Comparison of ENCODE assay signal across 1 cellular context in the genomic region with DNA sequence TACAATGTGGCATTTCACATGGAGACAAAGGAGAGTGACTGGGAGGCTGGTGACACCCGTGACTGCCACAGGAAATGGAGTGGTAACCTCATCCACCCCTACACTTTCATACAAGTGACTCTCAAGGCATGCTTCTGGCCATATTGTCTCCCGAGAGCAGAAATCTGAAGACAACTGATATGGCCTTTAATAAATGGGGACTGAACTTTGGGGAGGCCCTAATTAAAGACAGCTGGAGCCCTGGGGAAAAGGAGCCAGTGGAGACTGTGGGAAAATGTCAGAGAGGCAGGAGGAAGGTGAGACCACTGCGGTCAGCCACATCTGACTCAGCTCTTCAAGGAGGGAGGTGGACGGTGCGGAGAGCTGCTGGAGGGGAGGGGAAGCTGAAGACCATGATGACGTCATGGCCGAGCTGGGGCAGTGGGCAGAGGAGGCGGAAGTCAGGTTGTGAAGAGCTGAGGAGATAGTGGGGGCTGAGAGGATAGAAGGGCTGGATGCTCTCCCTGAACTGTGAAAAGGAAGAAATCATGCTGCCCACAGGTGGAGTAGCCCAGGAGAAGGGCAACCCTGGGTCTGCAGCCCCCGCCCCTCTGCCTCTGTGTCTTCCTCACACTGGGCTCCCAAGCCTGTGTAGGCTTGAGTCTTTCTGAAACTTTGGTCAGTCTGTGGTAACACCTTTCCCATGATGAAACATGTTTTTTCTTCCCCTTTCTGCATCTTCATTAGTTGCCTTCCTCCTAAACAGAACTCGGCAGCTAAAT.
A peak's percentile ranks its signal among the peaks of the same experiment; 100 is the strongest.
TF ChIP-seq lines count a peak whose summit lies in the region.

No MANE protein-coding gene starts in this region.

TF ChIP-seq in GM12878, 131 proteins besides CTCF, POLR2A, EP300 and RAD21 (continued from another document and continues in another):
- TF ChIP-seq, protein P1, sequence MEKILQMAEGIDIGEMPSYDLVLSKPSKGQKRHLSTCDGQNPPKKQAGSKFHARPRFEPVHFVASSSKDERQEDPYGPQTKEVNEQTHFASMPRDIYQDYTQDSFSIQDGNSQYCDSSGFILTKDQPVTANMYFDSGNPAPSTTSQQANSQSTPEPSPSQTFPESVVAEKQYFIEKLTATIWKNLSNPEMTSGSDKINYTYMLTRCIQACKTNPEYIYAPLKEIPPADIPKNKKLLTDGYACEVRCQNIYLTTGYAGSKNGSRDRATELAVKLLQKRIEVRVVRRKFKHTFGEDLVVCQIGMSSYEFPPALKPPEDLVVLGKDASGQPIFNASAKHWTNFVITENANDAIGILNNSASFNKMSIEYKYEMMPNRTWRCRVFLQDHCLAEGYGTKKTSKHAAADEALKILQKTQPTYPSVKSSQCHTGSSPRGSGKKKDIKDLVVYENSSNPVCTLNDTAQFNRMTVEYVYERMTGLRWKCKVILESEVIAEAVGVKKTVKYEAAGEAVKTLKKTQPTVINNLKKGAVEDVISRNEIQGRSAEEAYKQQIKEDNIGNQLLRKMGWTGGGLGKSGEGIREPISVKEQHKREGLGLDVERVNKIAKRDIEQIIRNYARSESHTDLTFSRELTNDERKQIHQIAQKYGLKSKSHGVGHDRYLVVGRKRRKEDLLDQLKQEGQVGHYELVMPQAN (conservative IDR thresholded peaks at IDR 0.05), result no peak
- peak; percentile 77; the same call in 1 of the 2 replicates for TF ChIP-seq CBFB (IDR thresholded peaks at IDR 0.05; ENCODE audit: low read depth)
- TF ChIP-seq, protein P2, sequence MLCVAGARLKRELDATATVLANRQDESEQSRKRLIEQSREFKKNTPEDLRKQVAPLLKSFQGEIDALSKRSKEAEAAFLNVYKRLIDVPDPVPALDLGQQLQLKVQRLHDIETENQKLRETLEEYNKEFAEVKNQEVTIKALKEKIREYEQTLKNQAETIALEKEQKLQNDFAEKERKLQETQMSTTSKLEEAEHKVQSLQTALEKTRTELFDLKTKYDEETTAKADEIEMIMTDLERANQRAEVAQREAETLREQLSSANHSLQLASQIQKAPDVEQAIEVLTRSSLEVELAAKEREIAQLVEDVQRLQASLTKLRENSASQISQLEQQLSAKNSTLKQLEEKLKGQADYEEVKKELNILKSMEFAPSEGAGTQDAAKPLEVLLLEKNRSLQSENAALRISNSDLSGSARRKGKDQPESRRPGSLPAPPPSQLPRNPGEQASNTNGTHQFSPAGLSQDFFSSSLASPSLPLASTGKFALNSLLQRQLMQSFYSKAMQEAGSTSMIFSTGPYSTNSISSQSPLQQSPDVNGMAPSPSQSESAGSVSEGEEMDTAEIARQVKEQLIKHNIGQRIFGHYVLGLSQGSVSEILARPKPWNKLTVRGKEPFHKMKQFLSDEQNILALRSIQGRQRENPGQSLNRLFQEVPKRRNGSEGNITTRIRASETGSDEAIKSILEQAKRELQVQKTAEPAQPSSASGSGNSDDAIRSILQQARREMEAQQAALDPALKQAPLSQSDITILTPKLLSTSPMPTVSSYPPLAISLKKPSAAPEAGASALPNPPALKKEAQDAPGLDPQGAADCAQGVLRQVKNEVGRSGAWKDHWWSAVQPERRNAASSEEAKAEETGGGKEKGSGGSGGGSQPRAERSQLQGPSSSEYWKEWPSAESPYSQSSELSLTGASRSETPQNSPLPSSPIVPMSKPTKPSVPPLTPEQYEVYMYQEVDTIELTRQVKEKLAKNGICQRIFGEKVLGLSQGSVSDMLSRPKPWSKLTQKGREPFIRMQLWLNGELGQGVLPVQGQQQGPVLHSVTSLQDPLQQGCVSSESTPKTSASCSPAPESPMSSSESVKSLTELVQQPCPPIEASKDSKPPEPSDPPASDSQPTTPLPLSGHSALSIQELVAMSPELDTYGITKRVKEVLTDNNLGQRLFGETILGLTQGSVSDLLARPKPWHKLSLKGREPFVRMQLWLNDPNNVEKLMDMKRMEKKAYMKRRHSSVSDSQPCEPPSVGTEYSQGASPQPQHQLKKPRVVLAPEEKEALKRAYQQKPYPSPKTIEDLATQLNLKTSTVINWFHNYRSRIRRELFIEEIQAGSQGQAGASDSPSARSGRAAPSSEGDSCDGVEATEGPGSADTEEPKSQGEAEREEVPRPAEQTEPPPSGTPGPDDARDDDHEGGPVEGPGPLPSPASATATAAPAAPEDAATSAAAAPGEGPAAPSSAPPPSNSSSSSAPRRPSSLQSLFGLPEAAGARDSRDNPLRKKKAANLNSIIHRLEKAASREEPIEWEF (IDR thresholded peaks at IDR 0.05; ENCODE audit: insufficient replicate concordance, low read depth, low read length), result peak; percentile 89
- TF ChIP-seq, protein P3, sequence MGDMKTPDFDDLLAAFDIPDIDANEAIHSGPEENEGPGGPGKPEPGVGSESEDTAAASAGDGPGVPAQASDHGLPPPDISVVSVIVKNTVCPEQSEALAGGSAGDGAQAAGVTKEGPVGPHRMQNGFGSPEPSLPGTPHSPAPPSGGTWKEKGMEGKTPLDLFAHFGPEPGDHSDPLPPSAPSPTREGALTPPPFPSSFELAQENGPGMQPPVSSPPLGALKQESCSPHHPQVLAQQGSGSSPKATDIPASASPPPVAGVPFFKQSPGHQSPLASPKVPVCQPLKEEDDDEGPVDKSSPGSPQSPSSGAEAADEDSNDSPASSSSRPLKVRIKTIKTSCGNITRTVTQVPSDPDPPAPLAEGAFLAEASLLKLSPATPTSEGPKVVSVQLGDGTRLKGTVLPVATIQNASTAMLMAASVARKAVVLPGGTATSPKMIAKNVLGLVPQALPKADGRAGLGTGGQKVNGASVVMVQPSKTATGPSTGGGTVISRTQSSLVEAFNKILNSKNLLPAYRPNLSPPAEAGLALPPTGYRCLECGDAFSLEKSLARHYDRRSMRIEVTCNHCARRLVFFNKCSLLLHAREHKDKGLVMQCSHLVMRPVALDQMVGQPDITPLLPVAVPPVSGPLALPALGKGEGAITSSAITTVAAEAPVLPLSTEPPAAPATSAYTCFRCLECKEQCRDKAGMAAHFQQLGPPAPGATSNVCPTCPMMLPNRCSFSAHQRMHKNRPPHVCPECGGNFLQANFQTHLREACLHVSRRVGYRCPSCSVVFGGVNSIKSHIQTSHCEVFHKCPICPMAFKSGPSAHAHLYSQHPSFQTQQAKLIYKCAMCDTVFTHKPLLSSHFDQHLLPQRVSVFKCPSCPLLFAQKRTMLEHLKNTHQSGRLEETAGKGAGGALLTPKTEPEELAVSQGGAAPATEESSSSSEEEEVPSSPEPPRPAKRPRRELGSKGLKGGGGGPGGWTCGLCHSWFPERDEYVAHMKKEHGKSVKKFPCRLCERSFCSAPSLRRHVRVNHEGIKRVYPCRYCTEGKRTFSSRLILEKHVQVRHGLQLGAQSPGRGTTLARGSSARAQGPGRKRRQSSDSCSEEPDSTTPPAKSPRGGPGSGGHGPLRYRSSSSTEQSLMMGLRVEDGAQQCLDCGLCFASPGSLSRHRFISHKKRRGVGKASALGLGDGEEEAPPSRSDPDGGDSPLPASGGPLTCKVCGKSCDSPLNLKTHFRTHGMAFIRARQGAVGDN (IDR thresholded peaks at IDR 0.05), result peak; percentile 76
- TF ChIP-seq BACH1 (IDR thresholded peaks at IDR 0.05; ENCODE audit: borderline replicate concordance), result peak; percentile 85; the same call in 1 of the 2 replicates
- no peak for TF ChIP-seq ESRRA (IDR thresholded peaks at IDR 0.05; ENCODE audit: low read length)
- TF ChIP-seq STAT1 (conservative IDR thresholded peaks at IDR 0.05), result no peak
- TF ChIP-seq, protein P4, sequence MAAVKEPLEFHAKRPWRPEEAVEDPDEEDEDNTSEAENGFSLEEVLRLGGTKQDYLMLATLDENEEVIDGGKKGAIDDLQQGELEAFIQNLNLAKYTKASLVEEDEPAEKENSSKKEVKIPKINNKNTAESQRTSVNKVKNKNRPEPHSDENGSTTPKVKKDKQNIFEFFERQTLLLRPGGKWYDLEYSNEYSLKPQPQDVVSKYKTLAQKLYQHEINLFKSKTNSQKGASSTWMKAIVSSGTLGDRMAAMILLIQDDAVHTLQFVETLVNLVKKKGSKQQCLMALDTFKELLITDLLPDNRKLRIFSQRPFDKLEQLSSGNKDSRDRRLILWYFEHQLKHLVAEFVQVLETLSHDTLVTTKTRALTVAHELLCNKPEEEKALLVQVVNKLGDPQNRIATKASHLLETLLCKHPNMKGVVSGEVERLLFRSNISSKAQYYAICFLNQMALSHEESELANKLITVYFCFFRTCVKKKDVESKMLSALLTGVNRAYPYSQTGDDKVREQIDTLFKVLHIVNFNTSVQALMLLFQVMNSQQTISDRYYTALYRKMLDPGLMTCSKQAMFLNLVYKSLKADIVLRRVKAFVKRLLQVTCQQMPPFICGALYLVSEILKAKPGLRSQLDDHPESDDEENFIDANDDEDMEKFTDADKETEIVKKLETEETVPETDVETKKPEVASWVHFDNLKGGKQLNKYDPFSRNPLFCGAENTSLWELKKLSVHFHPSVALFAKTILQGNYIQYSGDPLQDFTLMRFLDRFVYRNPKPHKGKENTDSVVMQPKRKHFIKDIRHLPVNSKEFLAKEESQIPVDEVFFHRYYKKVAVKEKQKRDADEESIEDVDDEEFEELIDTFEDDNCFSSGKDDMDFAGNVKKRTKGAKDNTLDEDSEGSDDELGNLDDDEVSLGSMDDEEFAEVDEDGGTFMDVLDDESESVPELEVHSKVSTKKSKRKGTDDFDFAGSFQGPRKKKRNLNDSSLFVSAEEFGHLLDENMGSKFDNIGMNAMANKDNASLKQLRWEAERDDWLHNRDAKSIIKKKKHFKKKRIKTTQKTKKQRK (IDR thresholded peaks at IDR 0.05; ENCODE audit: low read depth, low read length), result no peak
- TF ChIP-seq SIX5 (IDR thresholded peaks at IDR 0.05; ENCODE audit: low read depth, low read length, severe bottlenecking), result no peak
- TF ChIP-seq, protein P5, sequence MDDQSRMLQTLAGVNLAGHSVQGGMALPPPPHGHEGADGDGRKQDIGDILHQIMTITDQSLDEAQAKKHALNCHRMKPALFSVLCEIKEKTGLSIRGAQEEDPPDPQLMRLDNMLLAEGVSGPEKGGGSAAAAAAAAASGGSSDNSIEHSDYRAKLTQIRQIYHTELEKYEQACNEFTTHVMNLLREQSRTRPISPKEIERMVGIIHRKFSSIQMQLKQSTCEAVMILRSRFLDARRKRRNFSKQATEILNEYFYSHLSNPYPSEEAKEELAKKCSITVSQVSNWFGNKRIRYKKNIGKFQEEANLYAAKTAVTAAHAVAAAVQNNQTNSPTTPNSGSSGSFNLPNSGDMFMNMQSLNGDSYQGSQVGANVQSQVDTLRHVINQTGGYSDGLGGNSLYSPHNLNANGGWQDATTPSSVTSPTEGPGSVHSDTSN (IDR thresholded peaks at IDR 0.05; ENCODE audit: insufficient replicate concordance, low read depth, low read length), result no peak
- TF ChIP-seq, protein P6, sequence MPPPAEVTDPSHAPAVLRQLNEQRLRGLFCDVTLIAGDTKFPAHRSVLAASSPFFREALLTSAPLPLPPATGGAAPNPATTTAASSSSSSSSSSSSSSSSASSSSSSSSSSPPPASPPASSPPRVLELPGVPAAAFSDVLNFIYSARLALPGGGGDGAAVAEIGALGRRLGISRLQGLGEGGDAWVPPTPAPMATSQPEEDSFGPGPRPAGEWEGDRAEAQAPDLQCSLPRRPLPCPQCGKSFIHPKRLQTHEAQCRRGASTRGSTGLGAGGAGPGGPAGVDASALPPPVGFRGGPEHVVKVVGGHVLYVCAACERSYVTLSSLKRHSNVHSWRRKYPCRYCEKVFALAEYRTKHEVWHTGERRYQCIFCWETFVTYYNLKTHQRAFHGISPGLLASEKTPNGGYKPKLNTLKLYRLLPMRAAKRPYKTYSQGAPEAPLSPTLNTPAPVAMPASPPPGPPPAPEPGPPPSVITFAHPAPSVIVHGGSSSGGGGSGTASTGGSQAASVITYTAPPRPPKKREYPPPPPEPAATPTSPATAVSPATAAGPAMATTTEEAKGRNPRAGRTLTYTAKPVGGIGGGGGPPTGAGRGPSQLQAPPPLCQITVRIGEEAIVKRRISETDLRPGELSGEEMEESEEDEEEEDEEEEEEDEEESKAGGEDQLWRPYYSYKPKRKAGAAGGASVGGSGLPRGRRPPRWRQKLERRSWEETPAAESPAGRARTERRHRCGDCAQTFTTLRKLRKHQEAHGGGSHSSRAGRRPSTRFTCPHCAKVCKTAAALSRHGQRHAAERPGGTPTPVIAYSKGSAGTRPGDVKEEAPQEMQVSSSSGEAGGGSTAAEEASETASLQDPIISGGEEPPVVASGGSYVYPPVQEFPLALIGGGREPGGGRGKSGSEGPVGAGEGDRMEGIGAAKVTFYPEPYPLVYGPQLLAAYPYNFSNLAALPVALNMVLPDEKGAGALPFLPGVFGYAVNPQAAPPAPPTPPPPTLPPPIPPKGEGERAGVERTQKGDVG (CRISPR knock-in tag; IDR thresholded peaks at IDR 0.05), result peak; percentile 92
- TF ChIP-seq TCF12 (IDR thresholded peaks at IDR 0.05; ENCODE audit: low read depth, low read length), result peak; percentile 92
- TF ChIP-seq EGR1 (IDR thresholded peaks at IDR 0.05; ENCODE audit: borderline replicate concordance in 1 of 2, low read depth in 2 of 2, low read length in 2 of 2), result peak in 1 of 2 experiments; percentile 4; a peak in 1 of 3 replicates
- TF ChIP-seq, protein P7, sequence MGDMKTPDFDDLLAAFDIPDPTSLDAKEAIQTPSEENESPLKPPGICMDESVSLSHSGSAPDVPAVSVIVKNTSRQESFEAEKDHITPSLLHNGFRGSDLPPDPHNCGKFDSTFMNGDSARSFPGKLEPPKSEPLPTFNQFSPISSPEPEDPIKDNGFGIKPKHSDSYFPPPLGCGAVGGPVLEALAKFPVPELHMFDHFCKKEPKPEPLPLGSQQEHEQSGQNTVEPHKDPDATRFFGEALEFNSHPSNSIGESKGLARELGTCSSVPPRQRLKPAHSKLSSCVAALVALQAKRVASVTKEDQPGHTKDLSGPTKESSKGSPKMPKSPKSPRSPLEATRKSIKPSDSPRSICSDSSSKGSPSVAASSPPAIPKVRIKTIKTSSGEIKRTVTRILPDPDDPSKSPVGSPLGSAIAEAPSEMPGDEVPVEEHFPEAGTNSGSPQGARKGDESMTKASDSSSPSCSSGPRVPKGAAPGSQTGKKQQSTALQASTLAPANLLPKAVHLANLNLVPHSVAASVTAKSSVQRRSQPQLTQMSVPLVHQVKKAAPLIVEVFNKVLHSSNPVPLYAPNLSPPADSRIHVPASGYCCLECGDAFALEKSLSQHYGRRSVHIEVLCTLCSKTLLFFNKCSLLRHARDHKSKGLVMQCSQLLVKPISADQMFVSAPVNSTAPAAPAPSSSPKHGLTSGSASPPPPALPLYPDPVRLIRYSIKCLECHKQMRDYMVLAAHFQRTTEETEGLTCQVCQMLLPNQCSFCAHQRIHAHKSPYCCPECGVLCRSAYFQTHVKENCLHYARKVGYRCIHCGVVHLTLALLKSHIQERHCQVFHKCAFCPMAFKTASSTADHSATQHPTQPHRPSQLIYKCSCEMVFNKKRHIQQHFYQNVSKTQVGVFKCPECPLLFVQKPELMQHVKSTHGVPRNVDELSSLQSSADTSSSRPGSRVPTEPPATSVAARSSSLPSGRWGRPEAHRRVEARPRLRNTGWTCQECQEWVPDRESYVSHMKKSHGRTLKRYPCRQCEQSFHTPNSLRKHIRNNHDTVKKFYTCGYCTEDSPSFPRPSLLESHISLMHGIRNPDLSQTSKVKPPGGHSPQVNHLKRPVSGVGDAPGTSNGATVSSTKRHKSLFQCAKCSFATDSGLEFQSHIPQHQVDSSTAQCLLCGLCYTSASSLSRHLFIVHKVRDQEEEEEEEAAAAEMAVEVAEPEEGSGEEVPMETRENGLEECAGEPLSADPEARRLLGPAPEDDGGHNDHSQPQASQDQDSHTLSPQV (IDR thresholded peaks at IDR 0.05), result no peak
